29 cellular contexts compared by ENCODE assay signal in the genomic region with DNA sequence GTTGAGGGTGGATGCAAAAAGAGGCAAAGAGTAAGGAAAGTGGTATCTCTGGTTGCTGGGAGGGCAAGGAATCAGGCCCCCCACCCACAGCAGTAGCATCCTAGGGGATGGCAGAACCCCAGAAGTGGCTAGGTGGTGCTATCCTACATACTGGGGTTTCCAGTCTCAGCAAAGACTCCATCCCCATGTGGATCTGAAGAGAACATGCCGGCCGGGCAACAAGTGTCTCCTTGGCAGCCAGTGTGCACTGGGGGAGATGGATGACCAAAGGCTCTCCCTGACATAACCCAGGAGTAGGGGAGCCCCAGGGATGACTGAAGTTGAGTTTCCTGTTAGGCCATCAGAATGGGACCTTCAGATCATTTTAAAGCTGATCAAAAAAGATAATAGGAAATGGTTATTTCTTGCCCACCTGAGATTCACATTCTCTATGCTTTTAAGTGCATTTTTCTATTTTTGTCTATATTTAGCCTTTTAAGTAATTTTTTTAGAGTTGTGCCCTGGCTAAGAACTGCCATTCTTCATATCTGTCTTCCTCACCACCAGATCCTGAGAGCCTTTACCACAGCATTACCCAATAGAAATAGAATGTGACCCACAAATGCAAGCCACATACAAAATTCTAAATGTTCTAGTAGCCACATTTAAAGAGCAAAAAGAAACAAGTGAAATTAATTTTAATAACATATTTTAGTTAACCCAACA.
"Had no signal": no experiment of that assay in that cellular context is flagged by ENCODE, and none has a peak within 500 bp of the region (broad histone marks: within the 10 kb centered on the region; RNA-seq: fewer than 3 reads in every experiment).

No MANE protein-coding gene starts in this region.

- H3K4me3 ChIP-seq: dorsolateral prefrontal cortex, left lung, lung, neural progenitor cell, stomach, suprapubic skin, transverse colon, uterus had no signal

- H3K27me3 ChIP-seq: dorsolateral prefrontal cortex, left lung, neural progenitor cell, transverse colon, uterus had no signal

- H3K27ac Mint-ChIP-seq: activated CD4-positive, alpha-beta T cell treated with anti-CD3 and anti-CD28 coated beads, Interleukin-2, amount 10 ng/mL, durations not matched to agents 7 days and 5 days; activated CD8-positive, alpha-beta memory T cell treated with anti-CD3 and anti-CD28 coated beads, Interleukin-2, amount 10 ng/mL, durations not matched to agents 7 days and 5 days; activated CD8-positive, alpha-beta T cell treated with anti-CD3 and anti-CD28 coated beads for 36 hours; activated naive CD8-positive, alpha-beta T cell treated with anti-CD3 and anti-CD28 coated beads, Interleukin-2, amount 50 U/mL, for 24 hours; immature natural killer cell; naive thymus-derived CD8-positive, alpha-beta T cell; neural progenitor cell; stimulated activated memory B cell treated with anti-CD40 and anti-IgM and Interleukin-4, amounts not matched to agents 10 μg/mL and 1 μg/mL and 100 μg/mL, for 72 hours; T-cell; T-helper 2 cell treated with Interferon-gamma antibody and Interleukin-4, amounts not matched to agents 5 μg/mL and 100 μg/mL, for 36 hours had no signal

- H3K9ac ChIP-seq: neural progenitor cell had no signal

- H3K27ac ChIP-seq: brain microvascular endothelial cell, dorsolateral prefrontal cortex, left lung, neural progenitor cell, stomach, suprapubic skin, transverse colon, uterus, WERI-Rb-1 had no signal

- H3K9me3 Mint-ChIP-seq: activated CD4-positive, alpha-beta T cell treated with anti-CD3 and anti-CD28 coated beads, Interleukin-2, amount 10 ng/mL, durations not matched to agents 7 days and 5 days; activated CD8-positive, alpha-beta T cell treated with anti-CD3 and anti-CD28 coated beads for 36 hours; activated naive CD8-positive, alpha-beta T cell treated with anti-CD3 and anti-CD28 coated beads, Interleukin-2, amount 50 U/mL, for 24 hours; stimulated activated memory B cell treated with anti-CD40 and anti-IgM and Interleukin-4, amounts not matched to agents 10 μg/mL and 1 μg/mL and 100 μg/mL, for 72 hours; T-cell; T-helper 2 cell treated with Interferon-gamma antibody and Interleukin-4, amounts not matched to agents 5 μg/mL and 100 μg/mL, for 36 hours had no signal

- H3K9me3 ChIP-seq: left lung, stomach, suprapubic skin, transverse colon, uterus had no signal

- H3K36me3 ChIP-seq: brain microvascular endothelial cell, left lung, neural progenitor cell, stomach, suprapubic skin, transverse colon, uterus, WERI-Rb-1 had no signal

- DNase-seq: activated CD4-positive, alpha-beta T cell treated with anti-CD3 and anti-CD28 coated beads, Interleukin-2, amount 10 ng/mL, durations not matched to agents 7 days and 5 days; activated CD4-positive, CD25-positive, alpha-beta regulatory T cell treated with anti-CD3 and anti-CD28 coated beads, Interleukin-2, amount 50 U/mL, for 72 hours; activated CD8-positive, alpha-beta memory T cell treated with anti-CD3 and anti-CD28 coated beads, Interleukin-2, amount 10 ng/mL, durations not matched to agents 7 days and 5 days; activated CD8-positive, alpha-beta T cell treated with anti-CD3 and anti-CD28 coated beads for 36 hours; activated gamma-delta T cell; activated naive CD4-positive, alpha-beta T cell treated with anti-CD3 and anti-CD28 coated beads, Interleukin-2, amount 50 U/mL, for 16 hours; activated naive CD8-positive, alpha-beta T cell treated with anti-CD3 and anti-CD28 coated beads, Interleukin-2, amount 50 U/mL, for 24 hours; activated T-cell treated with anti-CD3 and anti-CD28 coated beads for 4 hours; anterior cingulate cortex; brain microvascular endothelial cell; caudate nucleus; dorsolateral prefrontal cortex; foreskin fibroblast; immature natural killer cell; kidney glomerular epithelial cell; left lung; naive thymus-derived CD8-positive, alpha-beta T cell; retina; stimulated activated CD4-positive, alpha-beta T cell treated with anti-CD3 and anti-CD28 coated beads, Interleukin-12 subunit alpha, Interleukin-12 subunit beta, amount 100 ng/mL, for 4 hours; stomach; T-cell; transverse colon; uterus; WERI-Rb-1 had no signal

- H3K4me3 Mint-ChIP-seq: activated CD4-positive, alpha-beta T cell treated with anti-CD3 and anti-CD28 coated beads, Interleukin-2, amount 10 ng/mL, durations not matched to agents 7 days and 5 days; activated CD8-positive, alpha-beta memory T cell treated with anti-CD3 and anti-CD28 coated beads, Interleukin-2, amount 10 ng/mL, durations not matched to agents 7 days and 5 days; activated CD8-positive, alpha-beta T cell treated with anti-CD3 and anti-CD28 coated beads for 36 hours; activated naive CD8-positive, alpha-beta T cell treated with anti-CD3 and anti-CD28 coated beads, Interleukin-2, amount 50 U/mL, for 24 hours; immature natural killer cell; naive thymus-derived CD8-positive, alpha-beta T cell; neural progenitor cell; stimulated activated memory B cell treated with anti-CD40 and anti-IgM and Interleukin-4, amounts not matched to agents 10 μg/mL and 1 μg/mL and 100 μg/mL, for 72 hours; T-cell; T-helper 2 cell treated with Interferon-gamma antibody and Interleukin-4, amounts not matched to agents 5 μg/mL and 100 μg/mL, for 36 hours had no signal

- H3K27me3 Mint-ChIP-seq: activated CD4-positive, alpha-beta T cell treated with anti-CD3 and anti-CD28 coated beads, Interleukin-2, amount 10 ng/mL, durations not matched to agents 7 days and 5 days; activated CD8-positive, alpha-beta T cell treated with anti-CD3 and anti-CD28 coated beads for 36 hours had no signal

- H3K36me3 Mint-ChIP-seq: activated CD8-positive, alpha-beta memory T cell treated with anti-CD3 and anti-CD28 coated beads, Interleukin-2, amount 10 ng/mL, durations not matched to agents 7 days and 5 days; immature natural killer cell; naive thymus-derived CD8-positive, alpha-beta T cell; neural progenitor cell; stimulated activated memory B cell treated with anti-CD40 and anti-IgM and Interleukin-4, amounts not matched to agents 10 μg/mL and 1 μg/mL and 100 μg/mL, for 72 hours; T-cell had no signal

- H3K4me1 Mint-ChIP-seq: activated CD4-positive, alpha-beta T cell treated with anti-CD3 and anti-CD28 coated beads, Interleukin-2, amount 10 ng/mL, durations not matched to agents 7 days and 5 days; activated CD8-positive, alpha-beta memory T cell treated with anti-CD3 and anti-CD28 coated beads, Interleukin-2, amount 10 ng/mL, durations not matched to agents 7 days and 5 days; activated naive CD8-positive, alpha-beta T cell treated with anti-CD3 and anti-CD28 coated beads, Interleukin-2, amount 50 U/mL, for 24 hours; immature natural killer cell; naive thymus-derived CD8-positive, alpha-beta T cell; stimulated activated memory B cell treated with anti-CD40 and anti-IgM and Interleukin-4, amounts not matched to agents 10 μg/mL and 1 μg/mL and 100 μg/mL, for 72 hours; T-cell had no signal

- H3K4me1 ChIP-seq: left lung, neural progenitor cell, stomach, suprapubic skin, transverse colon, uterus had no signal

- ATAC-seq: activated CD8-positive, alpha-beta memory T cell treated with anti-CD3 and anti-CD28 coated beads, Interleukin-2, amount 10 ng/mL, durations not matched to agents 7 days and 5 days; activated CD8-positive, alpha-beta T cell treated with anti-CD3 and anti-CD28 coated beads for 36 hours; activated naive CD8-positive, alpha-beta T cell treated with anti-CD3 and anti-CD28 coated beads, Interleukin-2, amount 50 U/mL, for 24 hours; left lung; naive thymus-derived CD8-positive, alpha-beta T cell; stimulated activated memory B cell treated with anti-CD40 and anti-IgM and Interleukin-4, amounts not matched to agents 10 μg/mL and 1 μg/mL and 100 μg/mL, for 72 hours; T-cell had no signal
